8 cellular contexts compared by ENCODE assay signal in the genomic region with DNA sequence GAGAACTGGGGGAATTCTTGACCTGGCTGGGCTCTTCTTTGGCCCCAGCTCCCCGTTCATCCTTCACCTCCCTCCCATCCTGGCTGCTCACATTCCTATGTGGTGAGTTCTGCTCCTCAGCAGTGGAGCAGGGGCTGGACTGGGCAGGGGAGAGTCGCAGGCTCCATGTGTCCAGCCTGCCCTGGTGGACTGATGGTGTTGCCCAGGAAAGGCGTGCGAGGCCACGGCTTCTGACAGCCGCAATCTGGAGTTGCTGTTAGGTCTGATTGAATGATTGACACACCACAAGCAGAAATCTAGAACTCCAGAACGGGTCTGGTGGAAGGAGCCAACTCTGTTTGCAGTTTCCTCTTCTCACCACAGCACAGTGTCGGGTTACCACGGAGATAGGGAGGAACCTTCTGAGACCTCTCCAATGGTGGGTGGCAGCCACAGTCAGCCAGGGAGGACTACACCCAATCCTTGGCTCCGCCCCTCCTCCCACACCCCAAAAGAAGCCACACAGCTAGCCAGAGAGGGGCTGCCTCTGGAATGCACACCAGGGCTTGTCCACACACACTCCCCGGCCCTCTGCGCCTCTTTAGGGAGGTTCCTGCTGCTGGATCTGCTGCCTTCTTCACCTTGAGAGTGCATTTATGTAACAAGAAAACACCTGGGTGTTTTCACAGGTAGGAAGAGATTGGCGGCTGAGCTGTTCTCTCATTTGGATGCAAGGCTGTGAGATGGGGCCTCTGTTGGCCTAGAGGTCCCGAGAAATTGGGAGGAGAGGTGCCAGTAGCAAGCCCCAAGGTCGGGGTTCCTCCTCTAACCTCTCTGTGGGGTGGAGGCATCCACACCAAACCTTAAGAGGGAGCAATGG. TPM values are rescaled to one million over a fixed set of nuclear protein-coding genes. Genes with fewer than 3 reads are reported as not detected.
DNase-seq lines count a peak whose midpoint lies in the region; ATAC-seq and TF ChIP-seq lines count a peak whose summit lies in the region.

No MANE protein-coding gene starts in this region.

- TF ChIP-seq POLR2A in uterus (IDR thresholded peaks at IDR 0.05): no peak

- H3K14ac ChIP-seq in trophoblast cell (ENCODE audit: low read length): no peak overlapping the region

- peak; percentile 95 for DNase-seq in NOMO-1 treated with DMSO at 0.1 percent for 48 hours (lab: John Stamatoyannopoulos, UW; ENCODE audit: unreplicated experiment)
- DNase-seq in activated T-cell treated with anti-CD3 and anti-CD28 coated beads, Interleukin-2, amount 50 U/mL, for 1 hour: peak; percentile 84
- DNase-seq in fibroblast of peridontal ligament (ENCODE audit: extremely low read depth): peak; percentile 69
- peak; percentile 24 to 43 for DNase-seq in trophoblast cell
- DNase-seq in uterus: peak; percentile 60 to 66
- no peak for DNase-seq in NCI-H2227 (lab: John Stamatoyannopoulos, UW; ENCODE audit: unreplicated experiment)

- no peak overlapping the region for H4K12ac ChIP-seq in trophoblast cell (ENCODE audit: low read depth, low read length)

- no peak overlapping the region for H2BK120ac ChIP-seq in trophoblast cell (ENCODE audit: insufficient read depth, low read length, poor library complexity)

- no peak overlapping the region for H2AK5ac ChIP-seq in trophoblast cell (ENCODE audit: low read length)

- peaks cover 1% of the 10 kb centered on the region for H3K9me3 ChIP-seq in trophoblast cell (ENCODE audit: insufficient read depth, low read depth, low read length)
- no peaks in the 10 kb centered on the region for H3K9me3 ChIP-seq in uterus

- H3K9ac ChIP-seq in trophoblast cell (ENCODE audit: low read length): no peak overlapping the region

- H3K4ac ChIP-seq in trophoblast cell (ENCODE audit: low read depth, low read length): no peak overlapping the region

- H3K27ac ChIP-seq in trophoblast cell (ENCODE audit: low read depth, low read length): no peak overlapping the region
- peak overlapping the region; percentile 82 to 85 for H3K27ac ChIP-seq in uterus

- H3K23ac ChIP-seq in trophoblast cell (ENCODE audit: low read length): no peak overlapping the region

- no peak overlapping the region for H3K18ac ChIP-seq in trophoblast cell (ENCODE audit: low read length)

- no peak overlapping the region for H2AFZ ChIP-seq in trophoblast cell (ENCODE audit: insufficient read depth, low read length, poor library complexity)

- H3K79me2 ChIP-seq in trophoblast cell (ENCODE audit: control insufficient read depth, insufficient read depth, low read length, poor library complexity): no peaks in the 10 kb centered on the region

- H3K27me3 ChIP-seq in trophoblast cell (ENCODE audit: insufficient read depth, low read length) (no peaks in the 10 kb centered on the region), uterus (no peaks in the 10 kb centered on the region)

- H2BK5ac ChIP-seq in trophoblast cell (ENCODE audit: low read depth, low read length, poor library complexity): no peak overlapping the region

- H4K91ac ChIP-seq in trophoblast cell (ENCODE audit: low read depth, low read length): no peak overlapping the region

- H3K36me3 ChIP-seq in trophoblast cell (ENCODE audit: control insufficient read depth in 1 of 2, insufficient read depth in 2 of 2, low read length in 2 of 2) (no peaks in the 10 kb centered on the region), uterus (no peaks in the 10 kb centered on the region)

- no peak overlapping the region for H2BK12ac ChIP-seq in trophoblast cell (ENCODE audit: low read length)

- no peak overlapping the region for H3K4me2 ChIP-seq in trophoblast cell (ENCODE audit: low read length)

- H3K79me1 ChIP-seq in trophoblast cell (ENCODE audit: low read length): no peaks in the 10 kb centered on the region

- H3K4me1 ChIP-seq in trophoblast cell (ENCODE audit: control insufficient read depth in 1 of 2, insufficient read depth in 2 of 2, low read length in 2 of 2) (peaks cover 4 to 8% of the 10 kb centered on the region in 2 experiments), uterus (peaks cover 11 to 12% of the 10 kb centered on the region in 2 donors)

- no peak overlapping the region for H4K8ac ChIP-seq in trophoblast cell (ENCODE audit: low read depth, low read length)

- WGBS in trophoblast cell (ENCODE audit: extremely low coverage, insufficient coverage, insufficient read length): no CpG with 5 or more reads among the region's 15 CpGs

- TF ChIP-seq CTCF in uterus (IDR thresholded peaks at IDR 0.05): no peak

- no peak overlapping the region for H3K4me3 ChIP-seq in trophoblast cell (ENCODE audit: low read depth, low read length)
- H3K4me3 ChIP-seq in uterus: no peak overlapping the region

- ATAC-seq in GM18508 (IDR thresholded peaks at IDR 0.05; ENCODE audit: insufficient read depth, unreplicated experiment) (peak; percentile 62), HG02798 (IDR thresholded peaks at IDR 0.05; ENCODE audit: poor library complexity, unreplicated experiment) (peak; percentile 84)

- intact Hi-C loops in uterus (cut with DNase I; ENCODE audit: low total_unique reads): no loop called here

RNA-seq across cellular contexts. Expression of gene CD44, which starts 56.4 kb away (rescaled TPM):
- 15.1 and 16.7 TPM in 2 replicates for polyA plus RNA-seq in trophoblast cell (2013)
- 100 to 1,000 TPM; 135 to 636 (median 397) TPM for total RNA-seq in uterus
